In genomic region chr22:17775781-17776470, GRCh38 we compare ENCODE assay signal across 1 cellular context.
TF ChIP-seq lines count a peak whose summit lies in the region.

No MANE protein-coding gene starts in this region.

TF ChIP-seq in HepG2, 621 proteins besides CTCF, POLR2A, EP300 and RAD21 (continued from another document):
- no peak for TF ChIP-seq LBX2 (CRISPR knock-in tag; IDR thresholded peaks at IDR 0.05; ENCODE audit: borderline replicate concordance)
